ENCODE assay signal across 10 cellular contexts in genomic region chr3:70981252-70981933, GRCh38.
DNase-seq lines count a peak whose midpoint lies in the region; ATAC-seq, FAIRE-seq and TF ChIP-seq lines count a peak whose summit lies in the region.
"Had no signal": no experiment of that assay in that cellular context is flagged by ENCODE, and none has a peak within 500 bp of the region (broad histone marks: within the 10 kb centered on the region; RNA-seq: fewer than 3 reads in every experiment).

No MANE protein-coding gene starts in this region.

- FAIRE-seq in HepG2 (lab: Jason Lieb, UNC) = no peak
- FAIRE-seq: pancreas had no signal

- H4K20me1 ChIP-seq in HepG2 (ENCODE audit: insufficient read depth, low read length) = no peaks in the 10 kb centered on the region

- H3K9me3 Mint-ChIP-seq in dendritic cell treated with granulocyte-macrophage colony-stimulating factor and Interleukin-4, amounts not matched to agents 40 ng/mL and 50 ng/mL, for 4 days = no peaks in the 10 kb centered on the region
- no peaks in the 10 kb centered on the region for H3K9me3 Mint-ChIP-seq in natural killer cell

- no peaks in the 10 kb centered on the region for H3K79me2 ChIP-seq in HepG2 (ENCODE audit: insufficient read depth, low read length)

- no peaks in the 10 kb centered on the region for H3K4me1 ChIP-seq in liver (ENCODE audit: control insufficient read depth in 4 of 4, insufficient read depth in 4 of 4, low read length in 3 of 4)
- H3K4me1 ChIP-seq in HepG2 (ENCODE audit: insufficient read depth, low read length) = peaks cover 11% of the 10 kb centered on the region; the same call in 1 of the 2 replicates
- H3K4me1 ChIP-seq in aorta (ENCODE audit: control insufficient read depth in 1 of 2, insufficient read depth in 2 of 2, low read length in 2 of 2) = peaks cover 11 to 17% of the 10 kb centered on the region in 2 donors

- no TSS peak for BruUV-seq in HepG2 (replicated peaks; lab: Mats Ljungman, UMichigan)

- POLR2A ChIA-PET in HepG2 (lab: Yijun Ruan, JAX) = no interaction called here

- TF ChIP-seq POLR2A in HepG2 (IDR thresholded peaks at IDR 0.05; ENCODE audit: insufficient read depth in 1 of 2, low read depth in 2 of 2, low read length in 2 of 2) = no peak

- H3K9me3 ChIP-seq in liver (ENCODE audit: control insufficient read depth in 4 of 4, low read length in 3 of 4) (no peaks in the 10 kb centered on the region), HepG2 (ENCODE audit: low read length) (no peaks in the 10 kb centered on the region), aorta (ENCODE audit: control insufficient read depth, low read length) (no peaks in the 10 kb centered on the region)
- H3K9me3 ChIP-seq: pancreas had no signal

- in situ Hi-C loops in HepG2 (cut with HindIII; ENCODE audit: extremely low pct_ligation_motif_present, low pct_unique_long_range_greater_than_20kb) = no loop called here

- peaks cover 1 to 38% (median 29%) of the 10 kb centered on the region in 4 donors for H3K36me3 ChIP-seq in liver (ENCODE audit: control insufficient read depth in 4 of 4, insufficient read depth in 3 of 4, low read depth in 1 of 4, low read length in 3 of 4)
- peaks cover 28 to 49% of the 10 kb centered on the region in 2 experiments for H3K36me3 ChIP-seq in HepG2 (replicated peaks in 1 of 2; ENCODE audit: control insufficient read depth in 1 of 2, insufficient read depth in 2 of 2, low read length in 2 of 2)
- H3K36me3 ChIP-seq in aorta (ENCODE audit: control insufficient read depth in 1 of 2, insufficient read depth in 2 of 2, low read length in 1 of 2) = peaks cover 5 to 6% of the 10 kb centered on the region in 2 donors

- H2AFZ ChIP-seq in HepG2 (ENCODE audit: low read length) = no peak overlapping the region

- no peak for TF ChIP-seq RAD21 in liver (IDR thresholded peaks at IDR 0.05)
- TF ChIP-seq RAD21 in HepG2 (CRISPR knock-in tag; IDR thresholded peaks at IDR 0.05) = no peak

- no peak for ATAC-seq in HepG2
- ATAC-seq in natural killer cell = peak in 1 of 3 donors; percentile 37
- ATAC-seq in aorta (ENCODE audit: low FRiP score) = peak; percentile 40

- H3K4me3 ChIP-seq in liver (ENCODE audit: low read depth in 1 of 3, low read length in 3 of 3) = no peak overlapping the region
- no peak overlapping the region for H3K4me3 ChIP-seq in HepG2 (replicated peaks in 1 of 3; ENCODE audit: insufficient read depth in 1 of 3, low read depth in 2 of 3, low read length in 3 of 3)
- H3K4me3 ChIP-seq in aorta (ENCODE audit: low read length in 2 of 2) = no peak overlapping the region
- H3K4me3 ChIP-seq: pancreas had no signal

- peak overlapping the region; percentile 58 for H3K27ac Mint-ChIP-seq in dendritic cell treated with granulocyte-macrophage colony-stimulating factor and Interleukin-4, amounts not matched to agents 40 ng/mL and 50 ng/mL, for 4 days
- H3K27ac Mint-ChIP-seq in natural killer cell = peak overlapping the region; percentile 78 to 84

- intact Hi-C loops in HepG2 (cut with micrococcal nuclease; ENCODE audit: unreplicated experiment) (no loop called here), natural killer cell (cut with micrococcal nuclease) (no loop called here), aorta (cut with DNase I) (no loop called here)
- intact Hi-C loops in dendritic cell treated with granulocyte-macrophage colony-stimulating factor and Interleukin-4, amounts not matched to agents 40 ng/mL and 50 ng/mL, for 4 days (cut with micrococcal nuclease) = no loop called here

- H3K4me3 Mint-ChIP-seq in dendritic cell treated with granulocyte-macrophage colony-stimulating factor and Interleukin-4, amounts not matched to agents 40 ng/mL and 50 ng/mL, for 4 days = no peak overlapping the region
- no peak overlapping the region for H3K4me3 Mint-ChIP-seq in natural killer cell

- no peak overlapping the region for H3K9ac ChIP-seq in liver (ENCODE audit: low read depth in 1 of 2, low read length in 2 of 2)
- H3K9ac ChIP-seq in HepG2 (ENCODE audit: insufficient read depth, low read depth, low read length) = no peak overlapping the region

- 83% methylated on average over 6 of the region's 6 CpGs for WGBS in liver
- 93% methylated on average over 6 of the region's 6 CpGs for WGBS in HepG2 (ENCODE audit: low lambda C conversion rate)
- WGBS in aorta, 2 donors = 61 to 68% methylated on average over 6 of the region's 6 CpGs

- H3K27me3 ChIP-seq in liver (ENCODE audit: control insufficient read depth in 4 of 4, insufficient read depth in 4 of 4, low read length in 3 of 4) (no peaks in the 10 kb centered on the region), HepG2 (ENCODE audit: control insufficient read depth in 1 of 2, insufficient read depth in 2 of 2, low read length in 2 of 2) (no peaks in the 10 kb centered on the region), aorta (ENCODE audit: control insufficient read depth in 1 of 2, insufficient read depth in 2 of 2, low read length in 1 of 2) (no peaks in the 10 kb centered on the region)
- H3K27me3 ChIP-seq: pancreas had no signal

- DNase-seq in HepG2 (ENCODE audit: low spot score) = no peak
- no peak for DNase-seq in natural killer cell
- DNase-seq in aorta = no peak
- no peak for DNase-seq in RPMI8226
- DNase-seq in cerebellar cortex (ENCODE audit: low spot score) = no peak
- DNase-seq in AG08396 (ENCODE audit: low spot score) = no peak
- DNase-seq: NCI-H524, pancreas had no signal

- CTCF ChIA-PET in HepG2 (lab: Yijun Ruan, JAX; ENCODE audit: low intra/inter-chr PET ratio, low total read pairs) = no interaction called here

- H3K4me1 Mint-ChIP-seq in dendritic cell treated with granulocyte-macrophage colony-stimulating factor and Interleukin-4, amounts not matched to agents 40 ng/mL and 50 ng/mL, for 4 days (ENCODE audit: low read depth) = peaks cover 11% of the 10 kb centered on the region
- H3K4me1 Mint-ChIP-seq in natural killer cell = peaks cover 33 to 39% of the 10 kb centered on the region in 2 donors

- H3K27ac ChIP-seq in liver (ENCODE audit: low read depth in 1 of 2, low read length in 2 of 2) = peak overlapping the region; percentile 19 to 37
- no peak overlapping the region for H3K27ac ChIP-seq in HepG2 (ENCODE audit: extremely low read length, insufficient read depth, low read length)
- H3K27ac ChIP-seq in aorta (ENCODE audit: low read depth in 1 of 2, low read length in 2 of 2) = peak overlapping the region; percentile 14 to 26

- TF ChIP-seq CTCF in liver (IDR thresholded peaks at IDR 0.05; ENCODE audit: low read depth, low read length, missing input control) = no peak
- TF ChIP-seq CTCF in HepG2 (CRISPR knock-in tag; IDR thresholded peaks at IDR 0.05) = no peak
- TF ChIP-seq CTCF in natural killer cell (IDR thresholded peaks at IDR 0.05) = no peak

- no peak overlapping the region for H3K4me2 ChIP-seq in HepG2 (ENCODE audit: low read depth, low read length)

- TF ChIP-seq EP300 in HepG2 (IDR thresholded peaks at IDR 0.05; ENCODE audit: low read depth in 2 of 2, low read length in 2 of 2) (no peak), HepG2 (CRISPR knock-in tag; IDR thresholded peaks at IDR 0.05; ENCODE audit: borderline replicate concordance) (no peak)

- peaks cover 60% of the 10 kb centered on the region for H3K36me3 Mint-ChIP-seq in dendritic cell treated with granulocyte-macrophage colony-stimulating factor and Interleukin-4, amounts not matched to agents 40 ng/mL and 50 ng/mL, for 4 days (ENCODE audit: low read depth)
- H3K36me3 Mint-ChIP-seq in natural killer cell = peaks cover 12% of the 10 kb centered on the region

- no peaks in the 10 kb centered on the region for H3K27me3 Mint-ChIP-seq in dendritic cell treated with granulocyte-macrophage colony-stimulating factor and Interleukin-4, amounts not matched to agents 40 ng/mL and 50 ng/mL, for 4 days
- no peaks in the 10 kb centered on the region for H3K27me3 Mint-ChIP-seq in natural killer cell (ENCODE audit: low read depth in 2 of 2)

TF ChIP-seq in liver, 16 proteins besides CTCF, POLR2A, EP300 and RAD21:
- no peak for TF ChIP-seq MAX (IDR thresholded peaks at IDR 0.05)
- TF ChIP-seq TAF1 (conservative IDR thresholded peaks at IDR 0.05) = no peak
- TF ChIP-seq HNF4G (IDR thresholded peaks at IDR 0.05) = no peak
- peak; percentile 13 for TF ChIP-seq SP1 (IDR thresholded peaks at IDR 0.05)
- TF ChIP-seq NR2F2 (IDR thresholded peaks at IDR 0.05) = peak; percentile 86
TF ChIP-seq in liver: peak in this region for 2.

TF ChIP-seq in HepG2, 621 proteins besides CTCF, POLR2A, EP300 and RAD21:
- TF ChIP-seq FOXP1 (IDR thresholded peaks at IDR 0.05) (no peak), FOXP1 (CRISPR knock-in tag; IDR thresholded peaks at IDR 0.05) (no peak)
